In genomic region chr7:27277628-27278027, GRCh38 we compare ENCODE assay signal across 15 cellular contexts. TPM values are rescaled to one million over a fixed set of nuclear protein-coding genes. Genes with fewer than 3 reads are reported as not detected.
A peak's percentile ranks its signal among the peaks of the same experiment; 100 is the strongest.
DNase-seq lines count a peak whose midpoint lies in the region; ATAC-seq and TF ChIP-seq lines count a peak whose summit lies in the region.
"Had no signal": no experiment of that assay in that cellular context is flagged by ENCODE, and none has a peak within 500 bp of the region (broad histone marks: within the 10 kb centered on the region; RNA-seq: fewer than 3 reads in every experiment).

No MANE protein-coding gene starts in this region.

- H3K9me3 ChIP-seq in aorta (ENCODE audit: control insufficient read depth, low read length), result no peaks in the 10 kb centered on the region
- no peaks in the 10 kb centered on the region for H3K9me3 ChIP-seq in WERI-Rb-1 (ENCODE audit: severe bottlenecking)

- H3K27me3 ChIP-seq in aorta (ENCODE audit: control insufficient read depth in 1 of 2, insufficient read depth in 2 of 2, low read length in 1 of 2), result no peaks in the 10 kb centered on the region
- H3K27me3 ChIP-seq in WERI-Rb-1 (ENCODE audit: insufficient read depth, low read depth, severe bottlenecking), result peaks cover 62% of the 10 kb centered on the region

- ATAC-seq in aorta (ENCODE audit: low FRiP score), result no peak
- ATAC-seq: activated CD4-positive, CD25-positive, alpha-beta regulatory T cell treated with anti-CD3 and anti-CD28 coated beads, Interleukin-2, amount 50 U/mL, for 24 hours; upper lobe of right lung had no signal

- H3K4me3 ChIP-seq in LNCaP clone FGC (ENCODE audit: low read depth, low read length) (no peak overlapping the region), epithelial cell of esophagus (ENCODE audit: low read length) (no peak overlapping the region), aorta (ENCODE audit: low read length in 2 of 2) (no peak overlapping the region), WERI-Rb-1 (ENCODE audit: low read depth, low read length) (no peak overlapping the region)
- H3K4me3 ChIP-seq: upper lobe of right lung had no signal

- peak; percentile 15 for DNase-seq in EH (ENCODE audit: low read depth)
- peak; percentile 28 for DNase-seq in LNCaP clone FGC (ENCODE audit: low read depth)
- peak; percentile 73 for DNase-seq in epithelial cell of esophagus (ENCODE audit: low read depth)
- peak; percentile 15 for DNase-seq in myocyte (ENCODE audit: low read depth)
- DNase-seq in aorta, result no peak
- no peak for DNase-seq in WERI-Rb-1
- no peak for DNase-seq in NCI-H1105 treated with DMSO at 0.1 percent for 48 hours (lab: John Stamatoyannopoulos, UW)
- DNase-seq in activated CD4-positive, alpha-beta T cell treated with anti-CD3 and anti-CD28 coated beads for 4 hours, result no peak
- DNase-seq: cerebellar nuclear complex, NCI-H1930, SHP77 treated with DMSO at 0.1 percent for 48 hours, upper lobe of right lung had no signal

- H3K36me3 ChIP-seq in aorta (ENCODE audit: control insufficient read depth in 1 of 2, insufficient read depth in 2 of 2, low read length in 1 of 2) (no peaks in the 10 kb centered on the region), WERI-Rb-1 (no peaks in the 10 kb centered on the region)
- H3K36me3 ChIP-seq: upper lobe of right lung had no signal

- intact Hi-C loops in aorta (cut with DNase I), result no loop called here

- no peak for TF ChIP-seq CTCF in LNCaP clone FGC (IDR thresholded peaks at IDR 0.05; ENCODE audit: control insufficient read depth, extremely low read depth, insufficient read depth)
- TF ChIP-seq CTCF in epithelial cell of esophagus (IDR thresholded peaks at IDR 0.05; ENCODE audit: insufficient read depth, low read depth, low read length, missing control alignments), result no peak
- no peak for TF ChIP-seq CTCF in WERI-Rb-1 (IDR thresholded peaks at IDR 0.05; ENCODE audit: low read depth, low read length)

- H3K4me1 ChIP-seq in aorta (ENCODE audit: control insufficient read depth in 1 of 2, insufficient read depth in 2 of 2, low read length in 2 of 2), result no peaks in the 10 kb centered on the region
- H3K4me1 ChIP-seq: upper lobe of right lung had no signal

- H3K27ac ChIP-seq in aorta (ENCODE audit: low read depth in 1 of 2, low read length in 2 of 2), result no peak overlapping the region
- H3K27ac ChIP-seq in WERI-Rb-1, result no peak overlapping the region
- H3K27ac ChIP-seq: upper lobe of right lung had no signal

- WGBS in aorta, 2 donors, result 31 to 39% methylated on average over 2 of the region's 2 CpGs

RNA-seq across cellular contexts. Expression of gene EVX1, which starts 35.0 kb away (rescaled TPM):
- total RNA-seq in myocyte, result not detected in 2 replicates
- polyA plus RNA-seq in myocyte (2012), result not detected
- not detected for total RNA-seq in aorta
- not detected for polyA plus RNA-seq in aorta
- total RNA-seq: activated T-helper 1 cell treated with anti-CD3 and anti-CD28 coated beads, Interleukin-12 subunit alpha, Interleukin-12 subunit beta, Interleukin-2, Interleukin-4 antibody, amounts not matched to agents 30 ng/mL and 10 ng/mL and 1 ng/mL, durations not matched to agents 14 hours and 24 hours and 36 hours; frontal cortex; upper lobe of right lung had no signal

Comparison
In these comparisons a context has a peak if more than half of its experiments do, and no peak if none do; other contexts are left out.
1. DNase-seq: peak in EH (single experiment), LNCaP clone FGC (single experiment), epithelial cell of esophagus (single experiment) and myocyte (single experiment); none in aorta (0 of 2), WERI-Rb-1 (single experiment), NCI-H1105 treated with DMSO at 0.1 percent for 48 hours (single experiment) and activated CD4-positive, alpha-beta T cell treated with anti-CD3 and anti-CD28 coated beads for 4 hours (0 of 2).